2 cellular contexts compared by ENCODE assay signal in genomic region chr12:89217472-89217871, GRCh38.
TF ChIP-seq lines count a peak whose summit lies in the region.

No MANE protein-coding gene starts in this region.

TF ChIP-seq in IMR-90, 13 proteins besides CTCF, POLR2A, EP300 and RAD21:
- TF ChIP-seq SMC3 (IDR thresholded peaks at IDR 0.05; ENCODE audit: low read depth, low read length) (no peak), RFX5 (IDR thresholded peaks at IDR 0.05; ENCODE audit: low read depth, low read length) (no peak), CHD1 (IDR thresholded peaks at IDR 0.05; ENCODE audit: low read depth, low read length) (no peak), NFE2L2 (IDR thresholded peaks at IDR 0.05; ENCODE audit: low read depth, low read length) (no peak), FOS (IDR thresholded peaks at IDR 0.05; ENCODE audit: low read depth, low read length) (no peak)

TF ChIP-seq in K562, 482 proteins besides CTCF, POLR2A, EP300 and RAD21:
- TF ChIP-seq NCOA6 (IDR thresholded peaks at IDR 0.05), result no peak
- TF ChIP-seq GABPA (tag; conservative IDR thresholded peaks at IDR 0.05; ENCODE audit: low read depth), result 0 out of 2 replicates have a peak, but pooled peaks have one; percentile 11
- no peak for TF ChIP-seq MXI1 (IDR thresholded peaks at IDR 0.05; ENCODE audit: low read depth, low read length)
- no peak for TF ChIP-seq ETV5 (CRISPR knock-in tag; IDR thresholded peaks at IDR 0.05; ENCODE audit: low read depth)
- no peak for TF ChIP-seq BHLHE40 (IDR thresholded peaks at IDR 0.05; ENCODE audit: low read length)
- TF ChIP-seq KLF10 (CRISPR knock-in tag; IDR thresholded peaks at IDR 0.05), result no peak
- TF ChIP-seq ZKSCAN8 (CRISPR knock-in tag; IDR thresholded peaks at IDR 0.05), result no peak
